Comparison of ENCODE assay signal across 1 cellular context in the genomic region with DNA sequence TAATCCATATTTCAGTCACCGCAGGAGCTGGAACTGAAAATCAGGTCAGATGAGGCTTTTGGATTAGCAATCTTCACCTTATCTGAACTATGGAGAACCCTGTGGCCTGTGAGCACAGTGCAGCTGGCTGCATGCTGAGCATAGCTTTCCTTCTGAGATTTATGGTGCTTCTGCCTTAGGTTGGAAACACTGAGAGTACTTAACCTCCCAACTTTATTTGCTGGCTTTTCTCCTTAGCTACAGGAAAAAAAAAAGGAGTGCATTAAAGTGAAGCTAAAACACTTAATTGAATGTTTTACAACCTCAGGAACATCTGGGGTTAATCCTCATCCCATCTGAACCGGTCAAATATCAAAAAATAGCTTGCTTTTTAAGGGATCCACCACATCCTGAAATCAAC.
TF ChIP-seq lines count a peak whose summit lies in the region.

No MANE protein-coding gene starts in this region.

TF ChIP-seq in IMR-90, 13 proteins besides CTCF, POLR2A, EP300 and RAD21 (continued from another document):
- TF ChIP-seq, protein P1, sequence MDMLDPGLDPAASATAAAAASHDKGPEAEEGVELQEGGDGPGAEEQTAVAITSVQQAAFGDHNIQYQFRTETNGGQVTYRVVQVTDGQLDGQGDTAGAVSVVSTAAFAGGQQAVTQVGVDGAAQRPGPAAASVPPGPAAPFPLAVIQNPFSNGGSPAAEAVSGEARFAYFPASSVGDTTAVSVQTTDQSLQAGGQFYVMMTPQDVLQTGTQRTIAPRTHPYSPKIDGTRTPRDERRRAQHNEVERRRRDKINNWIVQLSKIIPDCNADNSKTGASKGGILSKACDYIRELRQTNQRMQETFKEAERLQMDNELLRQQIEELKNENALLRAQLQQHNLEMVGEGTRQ (IDR thresholded peaks at IDR 0.05; ENCODE audit: low read depth, low read length) = no peak
